ENCODE assay signal across 9 cellular contexts in the genomic region with DNA sequence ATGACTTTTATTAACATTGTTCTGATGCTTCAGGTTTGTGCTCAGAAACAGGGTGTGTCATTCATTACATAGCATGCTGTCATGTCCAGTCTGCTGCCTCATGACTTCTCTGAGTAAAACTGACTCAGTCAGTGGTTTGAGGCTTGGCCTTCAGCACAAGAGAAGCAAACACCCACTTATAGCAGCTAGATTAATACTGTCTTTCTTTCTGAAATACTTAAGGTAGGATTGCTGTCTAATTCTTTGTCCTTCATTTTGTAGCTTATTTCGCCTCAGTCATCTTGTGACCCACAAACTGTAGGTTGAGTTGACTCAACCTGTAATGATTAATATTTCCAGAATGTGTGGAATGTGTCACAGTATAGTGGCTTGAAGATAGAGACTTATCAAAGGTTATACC. TPM values are rescaled to one million over a fixed set of nuclear protein-coding genes. Genes with fewer than 3 reads are reported as not detected.
A peak's percentile ranks its signal among the peaks of the same experiment; 100 is the strongest.
DNase-seq lines count a peak whose midpoint lies in the region; ATAC-seq and TF ChIP-seq lines count a peak whose summit lies in the region.
"Had no signal": no experiment of that assay in that cellular context is flagged by ENCODE, and none has a peak within 500 bp of the region (broad histone marks: within the 10 kb centered on the region; RNA-seq: fewer than 3 reads in every experiment).

No MANE protein-coding gene starts in this region.

- H3K36me3 ChIP-seq in brain microvascular endothelial cell (replicated peaks) (no peaks in the 10 kb centered on the region), H7 (replicated peaks; ENCODE audit: control insufficient read depth, insufficient read depth, low read length) (no peaks in the 10 kb centered on the region)

- DNase-seq in EH (ENCODE audit: low read depth) (peak; percentile 85), brain microvascular endothelial cell (peak; percentile 92), medulla oblongata (ENCODE audit: extremely low spot score) (peak; percentile 41), H7 (no peak), SIG-M5 treated with dmso at 0.1 percent for 504 hours (lab: John Stamatoyannopoulos, UW; ENCODE audit: unreplicated experiment) (no peak), mesenteric fat pad (ENCODE audit: low spot score) (no peak)
- DNase-seq: NCI-H1105 treated with DMSO at 0.1 percent for 48 hours had no signal

- ATAC-seq in HG03469 (IDR thresholded peaks at IDR 0.05; ENCODE audit: unreplicated experiment) = peak; percentile 52
- no peak for ATAC-seq in GM21360 (IDR thresholded peaks at IDR 0.05; ENCODE audit: unreplicated experiment)

- H3K4me3 ChIP-seq in brain microvascular endothelial cell (ENCODE audit: low read depth, low read length) (no peak overlapping the region), H7 (ENCODE audit: insufficient read depth, low read depth, low read length) (no peak overlapping the region)

- H3K27me3 ChIP-seq in brain microvascular endothelial cell (replicated peaks) (no peaks in the 10 kb centered on the region), H7 (ENCODE audit: control insufficient read depth, insufficient read depth, low read length) (no peaks in the 10 kb centered on the region)

- in situ Hi-C loops in brain microvascular endothelial cell (cut with HindIII; ENCODE audit: low pct_ligation_motif_present, low sequenced_read_pairs) = no loop called here

- H3K27ac ChIP-seq in brain microvascular endothelial cell = peak overlapping the region; percentile 70

- no peak for TF ChIP-seq CTCF in brain microvascular endothelial cell (IDR thresholded peaks at IDR 0.05; ENCODE audit: low read depth, low read length, missing control alignments)

RNA-seq across cellular contexts. Expression of a gene that starts 32.9 kb away (rescaled TPM):
- 25.7 and 33.3 TPM in 2 replicates for total RNA-seq in H7 (2014; rRNA removed; shearing (Covaris generic))
- total RNA-seq in mesenteric fat pad = 17.3 TPM

Comparison
In these comparisons a context has a peak if more than half of its experiments do, and no peak if none do; other contexts are left out.
1. DNase-seq: peak in EH (single experiment), brain microvascular endothelial cell (single experiment) and medulla oblongata (single experiment); none in H7 (single experiment), SIG-M5 treated with dmso at 0.1 percent for 504 hours (single experiment) and mesenteric fat pad (single experiment).